ENCODE assay signal across 8 cellular contexts in genomic region chr14:60648169-60648933, GRCh38. TPM values are rescaled to one million over a fixed set of nuclear protein-coding genes. Genes with fewer than 3 reads are reported as not detected.
A peak's percentile ranks its signal among the peaks of the same experiment; 100 is the strongest.
DNase-seq lines count a peak whose midpoint lies in the region; ATAC-seq and TF ChIP-seq lines count a peak whose summit lies in the region.

No MANE protein-coding gene starts in this region.

- POLR2A ChIA-PET in MCF 10A (lab: Yijun Ruan, JAX): no interaction called here

- no peaks in the 10 kb centered on the region for H3K9me3 ChIP-seq in mucosa of descending colon

- ATAC-seq in mucosa of descending colon (peak; percentile 5), HG03135 (IDR thresholded peaks at IDR 0.05; ENCODE audit: unreplicated experiment) (no peak), GM21529 (IDR thresholded peaks at IDR 0.05; ENCODE audit: unreplicated experiment) (no peak)

- H3K9me3 Mint-ChIP-seq in HFFc6: no peaks in the 10 kb centered on the region
- no peaks in the 10 kb centered on the region for H3K9me3 Mint-ChIP-seq in MCF 10A (ENCODE audit: unreplicated experiment)

- TF ChIP-seq CTCF in HFFc6 (IDR thresholded peaks at IDR 0.05): no peak
- TF ChIP-seq CTCF in MCF 10A (IDR thresholded peaks at IDR 0.05; ENCODE audit: unreplicated experiment): no peak
- TF ChIP-seq CTCF in mucosa of descending colon (IDR thresholded peaks at IDR 0.05): no peak

- peaks cover 28% of the 10 kb centered on the region for H3K4me1 ChIP-seq in mucosa of descending colon (ENCODE audit: low read depth)

- CTCF ChIA-PET in MCF 10A (lab: Yijun Ruan, JAX): interaction anchor here (0.9 to 1.1 kb wide), 2 partner anchors 73 to 621 kb away, joined by 3 to 4 read pairs; no protein-coding TSS in a partner anchor

- H3K4me3 Mint-ChIP-seq in HFFc6: peak overlapping the region; percentile 95
- peak overlapping the region; percentile 75 for H3K4me3 Mint-ChIP-seq in MCF 10A (ENCODE audit: unreplicated experiment)

- H3K36me3 Mint-ChIP-seq in HFFc6 (ENCODE audit: low read depth) (no peaks in the 10 kb centered on the region), MCF 10A (ENCODE audit: insufficient read depth, unreplicated experiment) (no peaks in the 10 kb centered on the region)

- intact Hi-C loops in MCF 10A (cut with micrococcal nuclease) (no loop called here), mucosa of descending colon (cut with DNase I, micrococcal nuclease) (no loop called here)

- DNase-seq in AG20443 (ENCODE audit: low spot score) (peak; percentile 63), HFFc6 (no peak), MCF 10A (ENCODE audit: unreplicated experiment) (no peak), mucosa of descending colon (peak in 1 of 3 donors; percentile 42), midbrain (lab: John Stamatoyannopoulos, UW) (no peak), NCI-H774 (lab: John Stamatoyannopoulos, UW) (no peak)

- H3K4me1 Mint-ChIP-seq in HFFc6 (ENCODE audit: low read depth) (peaks cover 80% of the 10 kb centered on the region), MCF 10A (ENCODE audit: insufficient read depth, unreplicated experiment) (no peaks in the 10 kb centered on the region)

- H3K36me3 ChIP-seq in mucosa of descending colon (ENCODE audit: low read depth): no peaks in the 10 kb centered on the region

- BruUV-seq in MCF 10A (replicated peaks; lab: Mats Ljungman, UMichigan): no TSS peak

- H3K27me3 Mint-ChIP-seq in HFFc6 (ENCODE audit: insufficient read depth) (peaks cover 22% of the 10 kb centered on the region), MCF 10A (ENCODE audit: insufficient read depth, unreplicated experiment) (peaks cover 3% of the 10 kb centered on the region)

- peak overlapping the region; percentile 84 for H3K27ac Mint-ChIP-seq in HFFc6
- no peak overlapping the region for H3K27ac Mint-ChIP-seq in MCF 10A (ENCODE audit: low read depth, unreplicated experiment)

- H3K4me3 ChIP-seq in mucosa of descending colon: no peak overlapping the region

RNA-seq across cellular contexts. Expression of gene SIX1, which starts 0.9 kb away (rescaled TPM):
- 1 to 10 TPM; 5.0 to 6.0 (median 5.4) TPM for total RNA-seq in HFFc6 (2021; fragmentation: NEBNext Ultra II Directional; extraction: Animal tissue kit (Norgen Biotek cat#: 25700))
- 0.29 and 0.33 TPM in 2 replicates for total RNA-seq in MCF 10A (2022)
- under 1 TPM in 1 of 3 donors, not detected in 2; 0.16 TPM for total RNA-seq in mucosa of descending colon
